23 cellular contexts compared by ENCODE assay signal in the genomic region with DNA sequence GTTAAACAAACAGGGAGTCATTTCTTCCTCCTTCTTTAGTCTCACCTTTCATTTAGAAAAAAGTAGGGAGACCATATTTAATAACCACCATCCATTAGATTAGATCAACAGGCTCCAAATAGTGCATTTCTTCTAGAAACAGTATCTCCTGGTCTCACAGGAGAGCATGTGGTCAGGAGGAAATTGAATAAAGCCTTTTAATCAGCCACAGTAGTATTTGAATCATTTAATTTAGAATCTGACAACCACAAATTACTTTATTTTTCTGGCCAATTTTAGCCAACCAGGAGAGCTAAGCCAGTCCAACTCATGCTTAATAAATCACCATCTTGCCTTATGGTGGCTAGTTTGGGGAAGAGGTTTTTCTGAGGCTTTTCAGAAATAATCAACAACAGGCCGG.
"Had no signal": no experiment of that assay in that cellular context is flagged by ENCODE, and none has a peak within 500 bp of the region (broad histone marks: within the 10 kb centered on the region; RNA-seq: fewer than 3 reads in every experiment).

No MANE protein-coding gene starts in this region.

- H3K9me3 ChIP-seq: colonic mucosa, esophagus muscularis mucosa, esophagus squamous epithelium, gastrocnemius medialis, gastroesophageal sphincter, heart left ventricle, heart right ventricle had no signal

- H3K27me3 ChIP-seq: colonic mucosa, dorsolateral prefrontal cortex had no signal

- H3K36me3 ChIP-seq: colonic mucosa, esophagus muscularis mucosa, esophagus squamous epithelium, gastrocnemius medialis, gastroesophageal sphincter, heart left ventricle, heart right ventricle had no signal

- DNase-seq: colonic mucosa; cortex of kidney; dermis blood vessel endothelial cell; dorsolateral prefrontal cortex; effector CD4-positive, alpha-beta T cell; effector CD8-positive, alpha-beta T cell; effector memory CD4-positive, alpha-beta T cell; effector memory CD8-positive, alpha-beta T cell; endodermal cell; erythroblast; esophagus squamous epithelium; foreskin fibroblast; foreskin keratinocyte; foreskin melanocyte; gastrocnemius medialis; glutamatergic neuron; heart left ventricle; heart right ventricle had no signal

- H3K27ac ChIP-seq: colonic mucosa, coronary artery, dorsolateral prefrontal cortex, epithelial cell of prostate, esophagus muscularis mucosa, esophagus squamous epithelium, foreskin keratinocyte, gastrocnemius medialis, gastroesophageal sphincter, heart left ventricle, heart right ventricle had no signal

- H3K4me1 ChIP-seq: colonic mucosa, foreskin keratinocyte had no signal

- H3K4me3 ChIP-seq: colonic mucosa, coronary artery, dorsolateral prefrontal cortex, esophagus muscularis mucosa, esophagus squamous epithelium, gastrocnemius medialis, gastroesophageal sphincter, heart left ventricle, heart right ventricle had no signal

- ATAC-seq: effector memory CD8-positive, alpha-beta T cell; esophagus mucosa; foreskin keratinocyte; gastrocnemius medialis; gastroesophageal sphincter; heart left ventricle; heart right ventricle had no signal
